8 cellular contexts compared by ENCODE assay signal in genomic region chr16:30445149-30445407, GRCh38. TPM values are rescaled to one million over a fixed set of nuclear protein-coding genes. Genes with fewer than 3 reads are reported as not detected.
A peak's percentile ranks its signal among the peaks of the same experiment; 100 is the strongest.
DNase-seq lines count a peak whose midpoint lies in the region; ATAC-seq and TF ChIP-seq lines count a peak whose summit lies in the region.

No MANE protein-coding gene starts in this region.

- peak; percentile 23 for ATAC-seq in GM19035 (IDR thresholded peaks at IDR 0.05; ENCODE audit: unreplicated experiment)
- ATAC-seq in GM21381 (IDR thresholded peaks at IDR 0.05; ENCODE audit: unreplicated experiment): no peak
- no peak for ATAC-seq in GM19467 (IDR thresholded peaks at IDR 0.05; ENCODE audit: unreplicated experiment)

- no peaks in the 10 kb centered on the region; the same call in 1 of the 2 replicates for H3F3A ChIP-seq in OCI-LY1 (ENCODE audit: insufficient read depth, low read length)

- no peak for DNase-seq in esophagus muscularis mucosa (ENCODE audit: extremely low spot score)
- DNase-seq in skeletal muscle cell (ENCODE audit: low read depth): no peak
- no peak for DNase-seq in NCI-H2081 (lab: John Stamatoyannopoulos, UW)
- DNase-seq in NCI-H2029 treated with DMSO at 0.1 percent for 48 hours (lab: John Stamatoyannopoulos, UW): no peak

- peaks cover 25% of the 10 kb centered on the region for H3K36me3 ChIP-seq in OCI-LY1 (ENCODE audit: insufficient read depth, low read length)
- peaks cover 0 to 21% (median 5%) of the 10 kb centered on the region in 4 donors for H3K36me3 ChIP-seq in esophagus muscularis mucosa

- H3K79me2 ChIP-seq in OCI-LY1 (ENCODE audit: insufficient read depth, low read length): peaks cover 9% of the 10 kb centered on the region

- no peaks in the 10 kb centered on the region for H3K9me2 ChIP-seq in OCI-LY1 (ENCODE audit: low read depth, low read length)

- WGBS in esophagus muscularis mucosa: 44% methylated on average over 6 of the region's 11 CpGs

- no peaks in the 10 kb centered on the region for H4K20me1 ChIP-seq in OCI-LY1 (ENCODE audit: insufficient read depth, low read length)

- TF ChIP-seq EP300 in esophagus muscularis mucosa (IDR thresholded peaks at IDR 0.05): no peak

- no peaks in the 10 kb centered on the region for H3K27me3 ChIP-seq in OCI-LY1 (ENCODE audit: insufficient read depth, low read length)
- H3K27me3 ChIP-seq in esophagus muscularis mucosa: no peaks in the 10 kb centered on the region

- peak overlapping the region; percentile 84 for H3K4me2 ChIP-seq in OCI-LY1 (ENCODE audit: low read length)

- H3K9me3 ChIP-seq in OCI-LY1 (ENCODE audit: low read length) (peaks cover 8% of the 10 kb centered on the region; the same call in 1 of the 2 replicates), esophagus muscularis mucosa (no peaks in the 10 kb centered on the region)

- H3K27ac ChIP-seq in OCI-LY1 (ENCODE audit: low read depth, low read length, poor library complexity, severe bottlenecking) (peak overlapping the region; percentile 65), esophagus muscularis mucosa (replicated peaks in 1 of 4) (peak overlapping the region; percentile 93 to 99 (median 98))

- H2AFZ ChIP-seq in OCI-LY1 (ENCODE audit: low read length): no peak overlapping the region

- H3K4me3 ChIP-seq in OCI-LY1 (ENCODE audit: low read depth, low read length, poor library complexity, severe bottlenecking) (peak overlapping the region; percentile 92), esophagus muscularis mucosa (peak overlapping the region; percentile 77 to 95 (median 82)), skeletal muscle cell (ENCODE audit: low read depth, low read length) (peak overlapping the region; percentile 89)

- no peak for TF ChIP-seq POLR2A in esophagus muscularis mucosa (IDR thresholded peaks at IDR 0.05; ENCODE audit: low read depth)

- H3K4me1 ChIP-seq in OCI-LY1 (ENCODE audit: insufficient read depth, low read length, severe bottlenecking): peaks cover 36% of the 10 kb centered on the region
- H3K4me1 ChIP-seq in esophagus muscularis mucosa: peaks cover 17 to 27% (median 24%) of the 10 kb centered on the region in 4 donors

- H3K9ac ChIP-seq in OCI-LY1 (ENCODE audit: low read length): peak overlapping the region; percentile 95

- no peak for TF ChIP-seq CTCF in OCI-LY1 (IDR thresholded peaks at IDR 0.05; ENCODE audit: low read length)
- no peak for TF ChIP-seq CTCF in esophagus muscularis mucosa (IDR thresholded peaks at IDR 0.05)

- intact Hi-C loops in esophagus muscularis mucosa (cut with DNase I): loop anchor here (10.0 kb wide), 1 partner anchor 170 kb away; the partner anchor contains the start of gene ZNF689

RNA-seq across cellular contexts. Expression of gene SEPHS2, which starts 0.6 kb away (rescaled TPM):
- 10 to 100 TPM; 26.5 to 37.6 (median 33.8) TPM for total RNA-seq in esophagus muscularis mucosa

RNA-seq across cellular contexts. Expression of gene DCTPP1, which starts 15.2 kb away (rescaled TPM):
- 10 to 100 TPM; 11.1 to 21.7 (median 14.1) TPM for total RNA-seq in esophagus muscularis mucosa

RNA-seq across cellular contexts. Expression of gene ITGAL, which starts 27.5 kb away (rescaled TPM):
- total RNA-seq in esophagus muscularis mucosa: 1 to 10 TPM; 1.5 to 2.7 (median 2.5) TPM

RNA-seq across cellular contexts. Expression of gene ZNF771, which starts 37.7 kb away (rescaled TPM):
- 10 to 100 TPM; 20.1 to 25.3 (median 22.7) TPM for total RNA-seq in esophagus muscularis mucosa

RNA-seq across cellular contexts. Expression of gene ZNF48, which starts 49.9 kb away (rescaled TPM):
- total RNA-seq in esophagus muscularis mucosa: 10 to 100 TPM in 3 of 4 donors, 1 to 10 TPM in 1; 8.3 to 17.6 (median 12.8) TPM
